ENCODE assay signal across 8 cellular contexts in the genomic region with DNA sequence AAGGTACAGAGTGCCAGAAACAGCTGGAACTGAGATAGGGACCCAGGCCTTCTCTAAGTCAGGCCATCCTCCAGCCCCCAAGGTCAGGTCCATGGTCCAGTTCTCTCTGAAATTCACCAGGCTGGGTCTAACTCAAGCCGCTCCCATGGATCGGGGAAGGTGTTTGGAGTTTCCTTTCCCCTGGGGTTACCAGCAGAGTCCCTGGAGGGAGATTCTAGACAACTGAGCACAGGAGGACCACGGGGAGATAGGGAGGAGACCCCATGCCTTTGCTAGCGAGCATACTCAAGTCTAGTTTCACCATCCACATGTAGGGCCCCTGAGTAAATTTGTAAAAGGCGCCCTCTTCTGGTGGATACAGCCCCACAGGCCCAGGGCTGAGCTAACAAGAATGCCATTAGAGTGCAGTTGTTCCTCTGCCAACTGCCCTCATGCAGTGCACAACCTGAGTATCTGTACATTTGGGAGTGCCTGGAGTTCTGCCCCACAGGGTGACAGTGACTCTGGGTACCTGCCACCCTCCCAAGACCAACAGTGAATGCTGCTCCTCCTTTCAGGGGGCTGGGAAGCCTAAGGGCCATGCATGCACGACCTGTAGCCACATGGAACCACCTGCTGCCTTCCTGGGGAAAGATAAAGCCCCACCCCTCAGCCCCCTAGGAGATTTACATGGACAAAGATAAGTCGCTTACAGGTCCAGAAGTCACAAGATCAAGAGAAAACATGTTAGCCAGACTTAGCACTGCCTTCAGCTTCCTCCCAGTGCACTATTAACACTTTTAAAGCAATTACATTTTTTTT.
A peak's percentile ranks its signal among the peaks of the same experiment; 100 is the strongest.
DNase-seq lines count a peak whose midpoint lies in the region; ATAC-seq and TF ChIP-seq lines count a peak whose summit lies in the region.

No MANE protein-coding gene starts in this region.

- H3K9me3 ChIP-seq in RWPE2 (ENCODE audit: severe bottlenecking), result no peaks in the 10 kb centered on the region
- no peaks in the 10 kb centered on the region for H3K9me3 ChIP-seq in cardiac muscle cell (ENCODE audit: low read depth)

- DNase-seq in NCI-H510A treated with DMSO at 0.1 percent for 48 hours (lab: John Stamatoyannopoulos, UW), result peak; percentile 60
- DNase-seq in NCI-H510A (lab: John Stamatoyannopoulos, UW), result no peak
- no peak for DNase-seq in RWPE2 (ENCODE audit: low spot score)
- DNase-seq in cardiac muscle cell (ENCODE audit: low read depth in 1 of 2, low spot score in 1 of 2), result peak; percentile 82 to 85
- peak; percentile 33 for DNase-seq in pulmonary artery endothelial cell (ENCODE audit: low read depth, low spot score)
- no peak for DNase-seq in T1000 (lab: John Stamatoyannopoulos, UW)

- no peaks in the 10 kb centered on the region for H3K27me3 ChIP-seq in RWPE2 (ENCODE audit: insufficient read depth, poor library complexity, severe bottlenecking)
- H3K27me3 ChIP-seq in cardiac muscle cell, result no peaks in the 10 kb centered on the region

- H3K36me3 ChIP-seq in RWPE2 (ENCODE audit: low read depth) (no peaks in the 10 kb centered on the region), cardiac muscle cell (no peaks in the 10 kb centered on the region)

- no peaks in the 10 kb centered on the region for H3K9me3 Mint-ChIP-seq in activated naive CD4-positive, alpha-beta T cell treated with anti-CD3 and anti-CD28 coated beads, Interleukin-2, amount 50 U/mL, for 24 hours

- peak overlapping the region; percentile 43 for H3K27ac Mint-ChIP-seq in activated naive CD4-positive, alpha-beta T cell treated with anti-CD3 and anti-CD28 coated beads, Interleukin-2, amount 50 U/mL, for 24 hours

- H3K27me3 Mint-ChIP-seq in activated naive CD4-positive, alpha-beta T cell treated with anti-CD3 and anti-CD28 coated beads, Interleukin-2, amount 50 U/mL, for 24 hours, result no peaks in the 10 kb centered on the region

- H3K4me1 Mint-ChIP-seq in activated naive CD4-positive, alpha-beta T cell treated with anti-CD3 and anti-CD28 coated beads, Interleukin-2, amount 50 U/mL, for 24 hours, result peaks cover 67% of the 10 kb centered on the region

- H3K4me3 ChIP-seq in RWPE2 (ENCODE audit: severe bottlenecking), result no peak overlapping the region
- no peak overlapping the region for H3K4me3 ChIP-seq in cardiac muscle cell

- peak; percentile 49 for ATAC-seq in HG03521 (IDR thresholded peaks at IDR 0.05; ENCODE audit: unreplicated experiment)
- ATAC-seq in RWPE2 (ENCODE audit: low read depth), result peak; percentile 75

- H3K36me3 Mint-ChIP-seq in activated naive CD4-positive, alpha-beta T cell treated with anti-CD3 and anti-CD28 coated beads, Interleukin-2, amount 50 U/mL, for 24 hours, result no peaks in the 10 kb centered on the region

- no peaks in the 10 kb centered on the region for H3K4me1 ChIP-seq in RWPE2 (ENCODE audit: insufficient read depth, poor library complexity, severe bottlenecking)
- H3K4me1 ChIP-seq in cardiac muscle cell (ENCODE audit: low read depth), result no peaks in the 10 kb centered on the region

- no peak overlapping the region for H3K4me3 Mint-ChIP-seq in activated naive CD4-positive, alpha-beta T cell treated with anti-CD3 and anti-CD28 coated beads, Interleukin-2, amount 50 U/mL, for 24 hours

- TF ChIP-seq CTCF in RWPE2 (IDR thresholded peaks at IDR 0.05; ENCODE audit: poor library complexity, severe bottlenecking) (peak; percentile 65), cardiac muscle cell (IDR thresholded peaks at IDR 0.05; ENCODE audit: low read depth, low read length) (peak; percentile 83)

- H3K27ac ChIP-seq in RWPE2 (ENCODE audit: poor library complexity, severe bottlenecking), result no peak overlapping the region
- H3K27ac ChIP-seq in cardiac muscle cell, result no peak overlapping the region

Comparison
In these comparisons a context has a peak if more than half of its experiments do, and no peak if none do; other contexts are left out.
1. DNase-seq: peak in NCI-H510A treated with DMSO at 0.1 percent for 48 hours (single experiment), cardiac muscle cell (2 of 2) and pulmonary artery endothelial cell (single experiment); none in NCI-H510A (single experiment), RWPE2 (single experiment) and T1000 (single experiment).